Comparison of ENCODE assay signal across 1 cellular context in the genomic region with DNA sequence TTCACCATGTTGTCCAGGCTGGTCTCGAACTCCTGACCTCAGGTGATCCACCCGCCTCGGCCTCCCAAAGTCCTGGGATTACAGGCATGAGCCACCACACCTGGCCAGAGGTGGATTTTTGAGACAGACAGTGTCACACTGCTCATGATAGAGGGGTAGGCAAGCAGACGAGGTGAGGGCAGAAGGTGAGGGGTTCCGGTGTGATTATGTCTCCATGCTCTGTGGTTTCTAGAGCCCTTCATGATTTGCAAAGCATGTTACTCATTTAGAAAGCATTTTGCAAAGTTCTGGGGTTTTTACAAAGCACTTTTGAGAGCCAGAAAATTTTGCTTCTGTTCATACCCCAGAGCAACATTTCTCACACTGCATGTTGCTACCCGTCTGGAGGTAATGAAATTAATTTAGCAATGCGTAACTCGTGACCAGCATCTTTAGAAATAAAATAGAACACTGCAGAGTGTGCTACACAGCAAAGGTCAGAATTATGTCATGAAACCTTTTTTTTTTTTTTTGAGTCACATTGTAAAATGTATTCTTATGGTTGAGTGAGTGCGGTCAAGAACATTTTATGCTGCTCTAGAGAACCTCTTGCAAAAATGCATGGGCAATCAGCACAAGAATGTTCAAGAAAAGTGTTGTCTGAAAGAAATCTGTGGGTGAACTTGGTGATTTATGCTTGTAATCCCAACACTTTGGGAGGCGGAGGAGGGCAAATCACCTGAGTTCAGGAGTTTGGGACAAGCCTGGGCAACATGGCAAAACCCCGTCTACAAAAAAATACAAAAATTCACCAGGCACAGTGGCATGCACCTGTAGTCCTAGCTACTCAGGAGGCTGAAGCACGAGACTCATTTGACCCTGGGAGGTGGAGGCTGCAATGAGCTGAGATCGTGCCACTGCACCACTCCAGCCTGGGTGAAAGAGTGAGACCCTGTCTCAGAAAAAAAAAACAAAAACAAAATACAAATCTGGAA.
A peak's percentile ranks its signal among the peaks of the same experiment; 100 is the strongest.
TF ChIP-seq lines count a peak whose summit lies in the region.

No MANE protein-coding gene starts in this region.

TF ChIP-seq in GM12878, 131 proteins besides CTCF, POLR2A, EP300 and RAD21 (continues in another document):
- TF ChIP-seq BACH1 (IDR thresholded peaks at IDR 0.05; ENCODE audit: borderline replicate concordance) (peak; percentile 84; the same call in 1 of the 2 replicates), EZH2 (IDR thresholded peaks at IDR 0.05; ENCODE audit: borderline replicate concordance, control insufficient read depth, low read depth, low read length) (no peak), ZBED1 (IDR thresholded peaks at IDR 0.05; ENCODE audit: borderline replicate concordance) (peak; percentile 95), TAF1 (IDR thresholded peaks at IDR 0.05; ENCODE audit: borderline replicate concordance, low read depth, low read length) (peak; percentile 17; the same call in 1 of the 2 replicates), BMI1 (IDR thresholded peaks at IDR 0.05; ENCODE audit: borderline replicate concordance) (peak; percentile 79; the same call in 1 of the 2 replicates), SPI1 (IDR thresholded peaks at IDR 0.05; ENCODE audit: borderline replicate concordance, insufficient read depth, low read depth, low read length) (peak; percentile 5; the same call in 1 of the 2 replicates), PAX5 (IDR thresholded peaks at IDR 0.05; ENCODE audit: borderline replicate concordance, low read depth, low read length) (peak; percentile 78; the same call in 1 of the 2 replicates), MTA3 (IDR thresholded peaks at IDR 0.05; ENCODE audit: borderline replicate concordance, low read length) (peak; percentile 97), CHD1 (IDR thresholded peaks at IDR 0.05; ENCODE audit: low read depth, low read length) (peak; percentile 91; the same call in 1 of the 2 replicates), CHD2 (IDR thresholded peaks at IDR 0.05; ENCODE audit: borderline replicate concordance, low read depth, low read length) (peak; percentile 61; the same call in 1 of the 2 replicates), PAX8 (IDR thresholded peaks at IDR 0.05) (peak; percentile 86; the same call in 1 of the 2 replicates), RBBP5 (conservative IDR thresholded peaks at IDR 0.05) (no peak), MEF2B (IDR thresholded peaks at IDR 0.05; ENCODE audit: partially characterized antibody, poor library complexity, severe bottlenecking) (peak; percentile 89), NFXL1 (IDR thresholded peaks at IDR 0.05; ENCODE audit: borderline replicate concordance) (no peak), CREM (IDR thresholded peaks at IDR 0.05; ENCODE audit: low read depth) (peak; percentile 81), IKZF2 (IDR thresholded peaks at IDR 0.05) (peak; percentile 92 to 93), DPF2 (IDR thresholded peaks at IDR 0.05) (peak; percentile 96), MXI1 (IDR thresholded peaks at IDR 0.05; ENCODE audit: low read depth, low read length) (peak; percentile 59; the same call in 1 of the 2 replicates), CEBPB (IDR thresholded peaks at IDR 0.05; ENCODE audit: borderline replicate concordance in 1 of 2, low read depth in 2 of 2, low read length in 2 of 2) (peak in 1 of 2 experiments; percentile 98; a peak in 2 of 4 replicates), ASH2L (IDR thresholded peaks at IDR 0.05; ENCODE audit: borderline replicate concordance, low read depth) (0 out of 2 replicates have a peak, but pooled peaks have one; percentile 37), NRF1 (conservative IDR thresholded peaks at IDR 0.05; ENCODE audit: low read depth, low read length) (no peak), HCFC1 (IDR thresholded peaks at IDR 0.05; ENCODE audit: low read length) (no peak), RUNX3 (IDR thresholded peaks at IDR 0.05; ENCODE audit: low read length) (peak; percentile 96), YY1 (IDR thresholded peaks at IDR 0.05; ENCODE audit: low read depth, low read length) (0 out of 2 replicates have a peak, but pooled peaks have one; percentile 27), CBX3 (IDR thresholded peaks at IDR 0.05; ENCODE audit: borderline replicate concordance, low read depth) (no peak)
- TF ChIP-seq, protein P1, sequence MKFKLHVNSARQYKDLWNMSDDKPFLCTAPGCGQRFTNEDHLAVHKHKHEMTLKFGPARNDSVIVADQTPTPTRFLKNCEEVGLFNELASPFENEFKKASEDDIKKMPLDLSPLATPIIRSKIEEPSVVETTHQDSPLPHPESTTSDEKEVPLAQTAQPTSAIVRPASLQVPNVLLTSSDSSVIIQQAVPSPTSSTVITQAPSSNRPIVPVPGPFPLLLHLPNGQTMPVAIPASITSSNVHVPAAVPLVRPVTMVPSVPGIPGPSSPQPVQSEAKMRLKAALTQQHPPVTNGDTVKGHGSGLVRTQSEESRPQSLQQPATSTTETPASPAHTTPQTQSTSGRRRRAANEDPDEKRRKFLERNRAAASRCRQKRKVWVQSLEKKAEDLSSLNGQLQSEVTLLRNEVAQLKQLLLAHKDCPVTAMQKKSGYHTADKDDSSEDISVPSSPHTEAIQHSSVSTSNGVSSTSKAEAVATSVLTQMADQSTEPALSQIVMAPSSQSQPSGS (IDR thresholded peaks at IDR 0.05; ENCODE audit: low read length), result peak; percentile 97
- TF ChIP-seq, protein P2, sequence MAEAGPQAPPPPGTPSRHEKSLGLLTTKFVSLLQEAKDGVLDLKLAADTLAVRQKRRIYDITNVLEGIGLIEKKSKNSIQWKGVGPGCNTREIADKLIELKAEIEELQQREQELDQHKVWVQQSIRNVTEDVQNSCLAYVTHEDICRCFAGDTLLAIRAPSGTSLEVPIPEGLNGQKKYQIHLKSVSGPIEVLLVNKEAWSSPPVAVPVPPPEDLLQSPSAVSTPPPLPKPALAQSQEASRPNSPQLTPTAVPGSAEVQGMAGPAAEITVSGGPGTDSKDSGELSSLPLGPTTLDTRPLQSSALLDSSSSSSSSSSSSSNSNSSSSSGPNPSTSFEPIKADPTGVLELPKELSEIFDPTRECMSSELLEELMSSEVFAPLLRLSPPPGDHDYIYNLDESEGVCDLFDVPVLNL (IDR thresholded peaks at IDR 0.05; ENCODE audit: low read depth, low read length), result no peak
- TF ChIP-seq, protein P3, sequence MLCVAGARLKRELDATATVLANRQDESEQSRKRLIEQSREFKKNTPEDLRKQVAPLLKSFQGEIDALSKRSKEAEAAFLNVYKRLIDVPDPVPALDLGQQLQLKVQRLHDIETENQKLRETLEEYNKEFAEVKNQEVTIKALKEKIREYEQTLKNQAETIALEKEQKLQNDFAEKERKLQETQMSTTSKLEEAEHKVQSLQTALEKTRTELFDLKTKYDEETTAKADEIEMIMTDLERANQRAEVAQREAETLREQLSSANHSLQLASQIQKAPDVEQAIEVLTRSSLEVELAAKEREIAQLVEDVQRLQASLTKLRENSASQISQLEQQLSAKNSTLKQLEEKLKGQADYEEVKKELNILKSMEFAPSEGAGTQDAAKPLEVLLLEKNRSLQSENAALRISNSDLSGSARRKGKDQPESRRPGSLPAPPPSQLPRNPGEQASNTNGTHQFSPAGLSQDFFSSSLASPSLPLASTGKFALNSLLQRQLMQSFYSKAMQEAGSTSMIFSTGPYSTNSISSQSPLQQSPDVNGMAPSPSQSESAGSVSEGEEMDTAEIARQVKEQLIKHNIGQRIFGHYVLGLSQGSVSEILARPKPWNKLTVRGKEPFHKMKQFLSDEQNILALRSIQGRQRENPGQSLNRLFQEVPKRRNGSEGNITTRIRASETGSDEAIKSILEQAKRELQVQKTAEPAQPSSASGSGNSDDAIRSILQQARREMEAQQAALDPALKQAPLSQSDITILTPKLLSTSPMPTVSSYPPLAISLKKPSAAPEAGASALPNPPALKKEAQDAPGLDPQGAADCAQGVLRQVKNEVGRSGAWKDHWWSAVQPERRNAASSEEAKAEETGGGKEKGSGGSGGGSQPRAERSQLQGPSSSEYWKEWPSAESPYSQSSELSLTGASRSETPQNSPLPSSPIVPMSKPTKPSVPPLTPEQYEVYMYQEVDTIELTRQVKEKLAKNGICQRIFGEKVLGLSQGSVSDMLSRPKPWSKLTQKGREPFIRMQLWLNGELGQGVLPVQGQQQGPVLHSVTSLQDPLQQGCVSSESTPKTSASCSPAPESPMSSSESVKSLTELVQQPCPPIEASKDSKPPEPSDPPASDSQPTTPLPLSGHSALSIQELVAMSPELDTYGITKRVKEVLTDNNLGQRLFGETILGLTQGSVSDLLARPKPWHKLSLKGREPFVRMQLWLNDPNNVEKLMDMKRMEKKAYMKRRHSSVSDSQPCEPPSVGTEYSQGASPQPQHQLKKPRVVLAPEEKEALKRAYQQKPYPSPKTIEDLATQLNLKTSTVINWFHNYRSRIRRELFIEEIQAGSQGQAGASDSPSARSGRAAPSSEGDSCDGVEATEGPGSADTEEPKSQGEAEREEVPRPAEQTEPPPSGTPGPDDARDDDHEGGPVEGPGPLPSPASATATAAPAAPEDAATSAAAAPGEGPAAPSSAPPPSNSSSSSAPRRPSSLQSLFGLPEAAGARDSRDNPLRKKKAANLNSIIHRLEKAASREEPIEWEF (IDR thresholded peaks at IDR 0.05; ENCODE audit: insufficient replicate concordance, low read depth, low read length), result peak; percentile 57
- TF ChIP-seq, protein P4, sequence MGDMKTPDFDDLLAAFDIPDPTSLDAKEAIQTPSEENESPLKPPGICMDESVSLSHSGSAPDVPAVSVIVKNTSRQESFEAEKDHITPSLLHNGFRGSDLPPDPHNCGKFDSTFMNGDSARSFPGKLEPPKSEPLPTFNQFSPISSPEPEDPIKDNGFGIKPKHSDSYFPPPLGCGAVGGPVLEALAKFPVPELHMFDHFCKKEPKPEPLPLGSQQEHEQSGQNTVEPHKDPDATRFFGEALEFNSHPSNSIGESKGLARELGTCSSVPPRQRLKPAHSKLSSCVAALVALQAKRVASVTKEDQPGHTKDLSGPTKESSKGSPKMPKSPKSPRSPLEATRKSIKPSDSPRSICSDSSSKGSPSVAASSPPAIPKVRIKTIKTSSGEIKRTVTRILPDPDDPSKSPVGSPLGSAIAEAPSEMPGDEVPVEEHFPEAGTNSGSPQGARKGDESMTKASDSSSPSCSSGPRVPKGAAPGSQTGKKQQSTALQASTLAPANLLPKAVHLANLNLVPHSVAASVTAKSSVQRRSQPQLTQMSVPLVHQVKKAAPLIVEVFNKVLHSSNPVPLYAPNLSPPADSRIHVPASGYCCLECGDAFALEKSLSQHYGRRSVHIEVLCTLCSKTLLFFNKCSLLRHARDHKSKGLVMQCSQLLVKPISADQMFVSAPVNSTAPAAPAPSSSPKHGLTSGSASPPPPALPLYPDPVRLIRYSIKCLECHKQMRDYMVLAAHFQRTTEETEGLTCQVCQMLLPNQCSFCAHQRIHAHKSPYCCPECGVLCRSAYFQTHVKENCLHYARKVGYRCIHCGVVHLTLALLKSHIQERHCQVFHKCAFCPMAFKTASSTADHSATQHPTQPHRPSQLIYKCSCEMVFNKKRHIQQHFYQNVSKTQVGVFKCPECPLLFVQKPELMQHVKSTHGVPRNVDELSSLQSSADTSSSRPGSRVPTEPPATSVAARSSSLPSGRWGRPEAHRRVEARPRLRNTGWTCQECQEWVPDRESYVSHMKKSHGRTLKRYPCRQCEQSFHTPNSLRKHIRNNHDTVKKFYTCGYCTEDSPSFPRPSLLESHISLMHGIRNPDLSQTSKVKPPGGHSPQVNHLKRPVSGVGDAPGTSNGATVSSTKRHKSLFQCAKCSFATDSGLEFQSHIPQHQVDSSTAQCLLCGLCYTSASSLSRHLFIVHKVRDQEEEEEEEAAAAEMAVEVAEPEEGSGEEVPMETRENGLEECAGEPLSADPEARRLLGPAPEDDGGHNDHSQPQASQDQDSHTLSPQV (IDR thresholded peaks at IDR 0.05), result peak; percentile 61; the same call in 1 of the 2 replicates
- TF ChIP-seq, protein P5, sequence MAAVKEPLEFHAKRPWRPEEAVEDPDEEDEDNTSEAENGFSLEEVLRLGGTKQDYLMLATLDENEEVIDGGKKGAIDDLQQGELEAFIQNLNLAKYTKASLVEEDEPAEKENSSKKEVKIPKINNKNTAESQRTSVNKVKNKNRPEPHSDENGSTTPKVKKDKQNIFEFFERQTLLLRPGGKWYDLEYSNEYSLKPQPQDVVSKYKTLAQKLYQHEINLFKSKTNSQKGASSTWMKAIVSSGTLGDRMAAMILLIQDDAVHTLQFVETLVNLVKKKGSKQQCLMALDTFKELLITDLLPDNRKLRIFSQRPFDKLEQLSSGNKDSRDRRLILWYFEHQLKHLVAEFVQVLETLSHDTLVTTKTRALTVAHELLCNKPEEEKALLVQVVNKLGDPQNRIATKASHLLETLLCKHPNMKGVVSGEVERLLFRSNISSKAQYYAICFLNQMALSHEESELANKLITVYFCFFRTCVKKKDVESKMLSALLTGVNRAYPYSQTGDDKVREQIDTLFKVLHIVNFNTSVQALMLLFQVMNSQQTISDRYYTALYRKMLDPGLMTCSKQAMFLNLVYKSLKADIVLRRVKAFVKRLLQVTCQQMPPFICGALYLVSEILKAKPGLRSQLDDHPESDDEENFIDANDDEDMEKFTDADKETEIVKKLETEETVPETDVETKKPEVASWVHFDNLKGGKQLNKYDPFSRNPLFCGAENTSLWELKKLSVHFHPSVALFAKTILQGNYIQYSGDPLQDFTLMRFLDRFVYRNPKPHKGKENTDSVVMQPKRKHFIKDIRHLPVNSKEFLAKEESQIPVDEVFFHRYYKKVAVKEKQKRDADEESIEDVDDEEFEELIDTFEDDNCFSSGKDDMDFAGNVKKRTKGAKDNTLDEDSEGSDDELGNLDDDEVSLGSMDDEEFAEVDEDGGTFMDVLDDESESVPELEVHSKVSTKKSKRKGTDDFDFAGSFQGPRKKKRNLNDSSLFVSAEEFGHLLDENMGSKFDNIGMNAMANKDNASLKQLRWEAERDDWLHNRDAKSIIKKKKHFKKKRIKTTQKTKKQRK (IDR thresholded peaks at IDR 0.05; ENCODE audit: low read depth, low read length), result no peak
- TF ChIP-seq, protein P6, sequence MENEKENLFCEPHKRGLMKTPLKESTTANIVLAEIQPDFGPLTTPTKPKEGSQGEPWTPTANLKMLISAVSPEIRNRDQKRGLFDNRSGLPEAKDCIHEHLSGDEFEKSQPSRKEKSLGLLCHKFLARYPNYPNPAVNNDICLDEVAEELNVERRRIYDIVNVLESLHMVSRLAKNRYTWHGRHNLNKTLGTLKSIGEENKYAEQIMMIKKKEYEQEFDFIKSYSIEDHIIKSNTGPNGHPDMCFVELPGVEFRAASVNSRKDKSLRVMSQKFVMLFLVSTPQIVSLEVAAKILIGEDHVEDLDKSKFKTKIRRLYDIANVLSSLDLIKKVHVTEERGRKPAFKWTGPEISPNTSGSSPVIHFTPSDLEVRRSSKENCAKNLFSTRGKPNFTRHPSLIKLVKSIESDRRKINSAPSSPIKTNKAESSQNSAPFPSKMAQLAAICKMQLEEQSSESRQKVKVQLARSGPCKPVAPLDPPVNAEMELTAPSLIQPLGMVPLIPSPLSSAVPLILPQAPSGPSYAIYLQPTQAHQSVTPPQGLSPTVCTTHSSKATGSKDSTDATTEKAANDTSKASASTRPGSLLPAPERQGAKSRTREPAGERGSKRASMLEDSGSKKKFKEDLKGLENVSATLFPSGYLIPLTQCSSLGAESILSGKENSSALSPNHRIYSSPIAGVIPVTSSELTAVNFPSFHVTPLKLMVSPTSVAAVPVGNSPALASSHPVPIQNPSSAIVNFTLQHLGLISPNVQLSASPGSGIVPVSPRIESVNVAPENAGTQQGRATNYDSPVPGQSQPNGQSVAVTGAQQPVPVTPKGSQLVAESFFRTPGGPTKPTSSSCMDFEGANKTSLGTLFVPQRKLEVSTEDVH (IDR thresholded peaks at IDR 0.05; ENCODE audit: low read depth, partially characterized antibody), result peak; percentile 80
